In the genomic region with DNA sequence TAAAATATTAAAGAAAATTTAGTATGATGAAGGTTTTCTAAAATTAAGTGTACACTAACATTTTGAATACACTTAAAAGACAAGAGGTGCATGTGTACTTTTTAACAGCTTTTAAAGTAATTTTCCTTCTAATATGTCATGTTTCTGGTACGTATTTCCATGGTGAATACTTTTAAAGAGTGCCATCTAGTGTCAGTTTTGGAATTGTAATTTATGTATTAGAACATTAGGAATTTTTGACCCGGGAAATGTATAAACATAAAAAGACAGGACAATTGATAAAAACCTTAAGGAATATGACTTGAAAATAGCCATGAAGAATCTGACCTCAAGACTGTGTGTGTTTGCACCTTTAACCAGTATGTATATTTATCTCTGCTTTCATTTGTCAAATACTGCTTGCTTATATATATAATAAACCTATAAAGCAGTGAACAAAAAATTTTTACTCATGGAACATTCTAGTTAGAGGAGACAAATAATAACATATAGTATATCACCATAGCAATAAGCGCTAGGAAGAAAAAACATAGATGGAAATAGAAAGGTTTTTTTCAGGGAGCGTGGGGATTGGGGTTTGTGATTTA, we compare ENCODE assay signal across 8 cellular contexts. TPM values are rescaled to one million over a fixed set of nuclear protein-coding genes. Genes with fewer than 3 reads are reported as not detected.
A peak's percentile ranks its signal among the peaks of the same experiment; 100 is the strongest.
DNase-seq lines count a peak whose midpoint lies in the region; ATAC-seq, FAIRE-seq and TF ChIP-seq lines count a peak whose summit lies in the region.

No MANE protein-coding gene starts in this region.

- H3K27me3 ChIP-seq in heart left ventricle (no peaks in the 10 kb centered on the region), ovary (no peaks in the 10 kb centered on the region), mesendoderm (ENCODE audit: insufficient read depth, low read length, poor library complexity) (no peaks in the 10 kb centered on the region)

- H3K79me1 ChIP-seq in mesendoderm (ENCODE audit: low read length) = peaks cover 12% of the 10 kb centered on the region

- H3K4me1 Mint-ChIP-seq in neural crest cell = no peaks in the 10 kb centered on the region

- H3K4ac ChIP-seq in mesendoderm (ENCODE audit: low read depth, low read length) = no peak overlapping the region

- no peak overlapping the region for H2BK120ac ChIP-seq in mesendoderm (ENCODE audit: low read depth, low read length)

- no peak overlapping the region for H3K18ac ChIP-seq in mesendoderm (ENCODE audit: low read length)

- H3K4me1 ChIP-seq in heart left ventricle (peaks cover 0 to 18% (median 0%) of the 10 kb centered on the region in 12 donors), ovary (ENCODE audit: insufficient read depth) (no peaks in the 10 kb centered on the region), mesendoderm (ENCODE audit: control insufficient read depth, low read depth, low read length) (no peaks in the 10 kb centered on the region)

- intact Hi-C loops in heart left ventricle (cut with DNase I) = loop anchor here in 3 of 10 donors (10.0 kb wide), 2 partner anchors 191 to 571 kb away; partner anchors contain the start of gene TET2 (in 2 of the 3)
- intact Hi-C loops in Right ventricle myocardium inferior (cut with DNase I) = loop anchor here (2.0 kb wide), 2 partner anchors 195 to 575 kb away; no protein-coding TSS in a partner anchor
- intact Hi-C loops in ovary (cut with DNase I) = no loop called here

- TF ChIP-seq CTCF in heart left ventricle (IDR thresholded peaks at IDR 0.05) = peak; percentile 34 to 71 (median 52)
- TF ChIP-seq CTCF in neural crest cell (conservative IDR thresholded peaks at IDR 0.05) = peak; percentile 74
- no peak for TF ChIP-seq CTCF in ovary (IDR thresholded peaks at IDR 0.05)

- H3K4me3 Mint-ChIP-seq in neural crest cell = no peak overlapping the region

- no peak for ATAC-seq in heart left ventricle
- ATAC-seq in Right ventricle myocardium inferior = no peak

- no peaks in the 10 kb centered on the region for H3K9me3 Mint-ChIP-seq in neural crest cell

- no peak overlapping the region for H4K8ac ChIP-seq in mesendoderm (ENCODE audit: low read depth, low read length)

- H3K4me3 ChIP-seq in heart left ventricle (peak overlapping the region in 4 of 12 donors; percentile 6 to 27 (median 19)), ovary (no peak overlapping the region), mesendoderm (ENCODE audit: low read length) (no peak overlapping the region)

- H3K4me2 ChIP-seq in mesendoderm (ENCODE audit: low read length) = no peak overlapping the region

- no peak overlapping the region for H2BK15ac ChIP-seq in mesendoderm (replicated peaks; ENCODE audit: low read depth)

- H4K5ac ChIP-seq in mesendoderm (ENCODE audit: low read length) = no peak overlapping the region

- no peak overlapping the region for H3K27ac ChIP-seq in heart left ventricle
- no peak overlapping the region for H3K27ac ChIP-seq in ovary
- no peak overlapping the region for H3K27ac ChIP-seq in mesendoderm (ENCODE audit: low read depth, low read length)

- peaks cover 2% of the 10 kb centered on the region for H3K36me3 Mint-ChIP-seq in neural crest cell (ENCODE audit: low read depth)

- DNase-seq in heart left ventricle (no peak), Right ventricle myocardium inferior (ENCODE audit: missing footprints) (no peak), NCI-H345 treated with DMSO at 0.1 percent for 48 hours (lab: John Stamatoyannopoulos, UW; ENCODE audit: unreplicated experiment) (peak; percentile 11), dermis blood vessel endothelial cell (peak; percentile 69), neural crest cell (ENCODE audit: low read depth, low spot score) (no peak), ovary (no peak), mesendoderm (no peak), GM12892 (ENCODE audit: insufficient read length) (no peak)

- FAIRE-seq in GM12892 (lab: Jason Lieb, UNC) = no peak

- no peaks in the 10 kb centered on the region for H3K27me3 Mint-ChIP-seq in neural crest cell (ENCODE audit: low read depth)

- peaks cover 13% of the 10 kb centered on the region for H3K79me2 ChIP-seq in mesendoderm (ENCODE audit: control insufficient read depth, insufficient read depth, low read length)

- H2AK5ac ChIP-seq in mesendoderm (ENCODE audit: low read length) = no peak overlapping the region

- H2BK5ac ChIP-seq in mesendoderm (ENCODE audit: low read length) = no peak overlapping the region

- no peak for TF ChIP-seq POLR2A in heart left ventricle (IDR thresholded peaks at IDR 0.05)
- no peak for TF ChIP-seq POLR2A in ovary (IDR thresholded peaks at IDR 0.05)
- no peak for TF ChIP-seq POLR2A in GM12892 (IDR thresholded peaks at IDR 0.05; ENCODE audit: low read depth, low read length)

- no peak overlapping the region for H3K56ac ChIP-seq in mesendoderm (ENCODE audit: low read length)

- H3K36me3 ChIP-seq in heart left ventricle (peaks cover 0 to 22% (median 3%) of the 10 kb centered on the region in 9 donors), ovary (no peaks in the 10 kb centered on the region), mesendoderm (ENCODE audit: control insufficient read depth, insufficient read depth, low read length) (no peaks in the 10 kb centered on the region)

- H3K9me3 ChIP-seq in heart left ventricle (no peaks in the 10 kb centered on the region), ovary (no peaks in the 10 kb centered on the region)

- H3K9ac ChIP-seq in mesendoderm (ENCODE audit: low read length) = no peak overlapping the region

- H3K23ac ChIP-seq in mesendoderm (ENCODE audit: low read length) = no peak overlapping the region

- 45 to 49% (median 47%) methylated on average over 4 of the region's 4 CpGs for WGBS in heart left ventricle, 4 donors
- 43 to 45% (median 45%) methylated on average over 4 of the region's 4 CpGs for WGBS in ovary, 3 donors
- 100% methylated on average over 1 of the region's 4 CpGs for WGBS in mesendoderm (ENCODE audit: extremely low coverage, insufficient coverage, low lambda C conversion rate)

- TF ChIP-seq EP300 in ovary (IDR thresholded peaks at IDR 0.05) = no peak

- no peak overlapping the region for H3K27ac Mint-ChIP-seq in neural crest cell (ENCODE audit: unreplicated experiment)

RNA-seq across cellular contexts. Expression of gene GSTCD, which starts 7.2 kb away (rescaled TPM):
- 1 to 10 TPM; 2.4 to 6.4 (median 5.0) TPM for total RNA-seq in heart left ventricle
- polyA plus RNA-seq in heart left ventricle = 1 to 10 TPM in 1 of 2 donors, under 1 TPM in 1; 0.57 to 3.2 TPM
- total RNA-seq in Right ventricle myocardium inferior = 3.8 TPM
- 11.6 and 13.8 TPM in 2 replicates for total RNA-seq in dermis blood vessel endothelial cell
- total RNA-seq in neural crest cell = 28.4 and 30.6 TPM in 2 replicates
- 10 to 100 TPM in 3 of 7 donors, 1 to 10 TPM in 4; 5.5 to 10.4 (median 6.8) TPM for total RNA-seq in ovary
- polyA plus RNA-seq in ovary = 1 to 10 TPM; 2.0 to 5.8 TPM
- polyA plus RNA-seq in mesendoderm (2013, experiment 1 of 2) = 17.2 TPM
- 15.8 TPM for polyA plus RNA-seq in mesendoderm (2013, experiment 2 of 2)
- 12.8 TPM for polyA plus RNA-seq in GM12892 (2012; ENCODE audit: missing spikeins)

RNA-seq across cellular contexts. Expression of gene INTS12, which starts 7.3 kb away (rescaled TPM):
- total RNA-seq in heart left ventricle (10 to 100 TPM; 19.2 to 27.9 (median 22.2) TPM), Right ventricle myocardium inferior (20.9 TPM), dermis blood vessel endothelial cell (14.0 and 14.1 TPM in 2 replicates), neural crest cell (19.9 and 21.2 TPM in 2 replicates), ovary (10 to 100 TPM in 6 of 7 donors, 1 to 10 TPM in 1; 8.2 to 18.5 (median 13.4) TPM)
- polyA plus RNA-seq in heart left ventricle (10 to 100 TPM; 11.4 to 34.2 TPM), ovary (10 to 100 TPM; 13.4 to 24.9 TPM)
- polyA plus RNA-seq in mesendoderm (2013, experiment 1 of 2) = 21.8 TPM
- 20.7 TPM for polyA plus RNA-seq in mesendoderm (2013, experiment 2 of 2)
- polyA plus RNA-seq in GM12892 (2012; ENCODE audit: missing spikeins) = 31.2 TPM

Comparison
In these comparisons a context has a peak if more than half of its experiments do, and no peak if none do; other contexts are left out.
1. DNase-seq: peak in NCI-H345 treated with DMSO at 0.1 percent for 48 hours (single experiment) and dermis blood vessel endothelial cell (single experiment); none in heart left ventricle (0 of 5), Right ventricle myocardium inferior (single experiment), neural crest cell (single experiment), ovary (0 of 5), mesendoderm (single experiment) and GM12892 (single experiment).
2. CTCF ChIP-seq: peak in heart left ventricle (12 of 12) and neural crest cell (single experiment); none in ovary (0 of 3).